ENCODE assay signal across 8 cellular contexts in genomic region chrX:9995855-9996339, GRCh38. TPM values are rescaled to one million over a fixed set of nuclear protein-coding genes. Genes with fewer than 3 reads are reported as not detected.
A peak's percentile ranks its signal among the peaks of the same experiment; 100 is the strongest.
DNase-seq lines count a peak whose midpoint lies in the region; ATAC-seq and TF ChIP-seq lines count a peak whose summit lies in the region.

No MANE protein-coding gene starts in this region.

- peak; percentile 80 for DNase-seq in AG08395 (ENCODE audit: low spot score)
- DNase-seq in HUDEP-2 (lab: John Stamatoyannopoulos, UW; ENCODE audit: unreplicated experiment in 76 of 76), result peak in 67 of 76 experiments; percentile 1 to 66 (median 42)
- DNase-seq in RKO (ENCODE audit: low spot score), result peak; percentile 61
- DNase-seq in activated gamma-delta T cell treated with Interleukin-2 at 50 U/mL for 16 hours, result peak; percentile 77
- DNase-seq in foreskin melanocyte, result peak; percentile 50
- peak; percentile 77 to 88 (median 87) for DNase-seq in ovary
- DNase-seq in transverse colon, result peak; percentile 85

- no peak for TF ChIP-seq POLR2A in ovary (IDR thresholded peaks at IDR 0.05)
- no peak for TF ChIP-seq POLR2A in transverse colon (IDR thresholded peaks at IDR 0.05)

- H3K36me3 ChIP-seq in ovary (no peaks in the 10 kb centered on the region), transverse colon (no peaks in the 10 kb centered on the region)

- H3K9me3 ChIP-seq in ovary, result no peaks in the 10 kb centered on the region
- H3K9me3 ChIP-seq in transverse colon, result no peaks in the 10 kb centered on the region

- TF ChIP-seq EP300 in ovary (IDR thresholded peaks at IDR 0.05) (no peak), transverse colon (IDR thresholded peaks at IDR 0.05; ENCODE audit: low read depth) (no peak)

- H3K4me1 ChIP-seq in ovary (ENCODE audit: insufficient read depth) (no peaks in the 10 kb centered on the region), transverse colon (no peaks in the 10 kb centered on the region)

- no peaks in the 10 kb centered on the region for H3K27me3 ChIP-seq in ovary
- H3K27me3 ChIP-seq in transverse colon, result no peaks in the 10 kb centered on the region

- intact Hi-C loops in ovary (cut with DNase I) (loop anchor here (2.0 to 5.0 kb wide), 2 partner anchors 121 to 123 kb away; no protein-coding TSS in a partner anchor), transverse colon (cut with DNase I; ENCODE audit: low total_unique reads) (loop anchor here (1.0 kb wide), 1 partner anchor 122 kb away; no protein-coding TSS in a partner anchor)

- H3K4me3 ChIP-seq in ovary (no peak overlapping the region), transverse colon (no peak overlapping the region)

- TF ChIP-seq CTCF in ovary (IDR thresholded peaks at IDR 0.05) (peak; percentile 74 to 95 (median 95)), transverse colon (IDR thresholded peaks at IDR 0.05) (peak; percentile 85 to 99 (median 96))

- no peak overlapping the region for H3K27ac ChIP-seq in ovary
- H3K27ac ChIP-seq in transverse colon, result no peak overlapping the region

- peak; percentile 62 for ATAC-seq in GM18873 (IDR thresholded peaks at IDR 0.05; ENCODE audit: low FRiP score, unreplicated experiment)

- in situ Hi-C loops in transverse colon (cut with MboI; ENCODE audit: low pct_ligation_motif_present in 1 of 4, low pct_unique_long_range_greater_than_20kb in 1 of 4, low sequenced_read_pairs in 3 of 4), result loop anchor here (5.0 to 25.0 kb wide), 3 partner anchors 109 to 121 kb away; no protein-coding TSS in a partner anchor

- WGBS in ovary, 3 donors, result 23 to 29% (median 27%) methylated on average over 18 of the region's 18 CpGs
- WGBS in transverse colon (ENCODE audit: low coverage in 1 of 2), 2 donors, result 28% methylated on average over 18 of the region's 18 CpGs; no CpG with 5 or more reads in 1 of the 2 donors

RNA-seq across cellular contexts. Expression of gene CLDN34, which starts 28.7 kb away (rescaled TPM):
- total RNA-seq in ovary (under 1 TPM in 5 of 7 donors, not detected in 2; 0.45 to 0.82 (median 0.57) TPM), transverse colon (under 1 TPM in 1 of 4 donors, not detected in 3; 0.82 TPM)
- polyA plus RNA-seq in ovary, result under 1 TPM in 1 of 2 donors, not detected in 1; 0.12 TPM
